In the genomic region with DNA sequence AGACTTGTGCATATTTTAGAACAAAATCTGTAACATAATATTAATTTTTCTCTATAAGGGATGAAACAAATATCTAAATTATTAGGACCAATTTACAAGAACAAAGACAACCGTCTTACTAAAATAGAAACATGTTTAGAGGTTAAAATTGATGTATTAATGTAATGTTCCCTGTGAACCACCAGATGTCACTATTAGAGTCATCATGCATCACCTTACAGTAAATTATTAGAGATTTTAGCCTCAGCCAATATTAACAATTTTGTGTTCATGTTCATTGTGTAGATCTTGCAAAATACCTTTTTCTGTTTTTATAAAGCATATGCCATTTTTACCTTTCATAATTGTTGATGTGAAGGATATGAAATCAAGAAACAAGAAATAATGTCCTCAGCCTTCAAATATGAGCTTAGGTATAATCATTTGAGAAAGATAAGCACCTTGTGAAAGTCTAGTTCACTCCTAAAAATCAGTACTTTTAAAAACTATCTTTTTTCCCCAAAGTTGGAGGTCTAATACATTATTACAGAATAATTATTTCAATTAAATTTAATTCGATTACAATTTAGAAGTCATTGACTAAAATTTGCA, we compare ENCODE assay signal across 8 cellular contexts.
DNase-seq lines count a peak whose midpoint lies in the region; ATAC-seq and FAIRE-seq lines count a peak whose summit lies in the region.

No MANE protein-coding gene starts in this region.

- ATAC-seq in HG03060 (IDR thresholded peaks at IDR 0.05; ENCODE audit: low read depth, unreplicated experiment) = peak; percentile 49

- peak; percentile 89 for FAIRE-seq in RCC 7860 (lab: Jason Lieb, UNC)

- DNase-seq in NCI-H1436 (lab: John Stamatoyannopoulos, UW) = peak; percentile 37
- no peak for DNase-seq in NCI-H1436 treated with DMSO at 0.1 percent for 48 hours (lab: John Stamatoyannopoulos, UW)
- DNase-seq in RCC 7860 (ENCODE audit: low spot score) = peak; percentile 38
- peak; percentile 11 for DNase-seq in iPS-NIHi11 (ENCODE audit: low spot score)
- DNase-seq in head of caudate nucleus = no peak
- DNase-seq in NCI-H226 = no peak
- DNase-seq in stimulated activated naive CD4-positive, alpha-beta T cell treated with Interleukin-2 at 50 U/mL for 16 hours (lab: John Stamatoyannopoulos, UW) = no peak

- intact Hi-C loops in head of caudate nucleus (cut with DNase I) = no loop called here

Comparison
In these comparisons a context has a peak if more than half of its experiments do, and no peak if none do; other contexts are left out.
1. DNase-seq: peak in NCI-H1436 (single experiment), RCC 7860 (single experiment) and iPS-NIHi11 (single experiment); none in NCI-H1436 treated with DMSO at 0.1 percent for 48 hours (single experiment), head of caudate nucleus (0 of 42), NCI-H226 (single experiment) and stimulated activated naive CD4-positive, alpha-beta T cell treated with Interleukin-2 at 50 U/mL for 16 hours (single experiment).